Comparison of ENCODE assay signal across 1 cellular context in the genomic region with DNA sequence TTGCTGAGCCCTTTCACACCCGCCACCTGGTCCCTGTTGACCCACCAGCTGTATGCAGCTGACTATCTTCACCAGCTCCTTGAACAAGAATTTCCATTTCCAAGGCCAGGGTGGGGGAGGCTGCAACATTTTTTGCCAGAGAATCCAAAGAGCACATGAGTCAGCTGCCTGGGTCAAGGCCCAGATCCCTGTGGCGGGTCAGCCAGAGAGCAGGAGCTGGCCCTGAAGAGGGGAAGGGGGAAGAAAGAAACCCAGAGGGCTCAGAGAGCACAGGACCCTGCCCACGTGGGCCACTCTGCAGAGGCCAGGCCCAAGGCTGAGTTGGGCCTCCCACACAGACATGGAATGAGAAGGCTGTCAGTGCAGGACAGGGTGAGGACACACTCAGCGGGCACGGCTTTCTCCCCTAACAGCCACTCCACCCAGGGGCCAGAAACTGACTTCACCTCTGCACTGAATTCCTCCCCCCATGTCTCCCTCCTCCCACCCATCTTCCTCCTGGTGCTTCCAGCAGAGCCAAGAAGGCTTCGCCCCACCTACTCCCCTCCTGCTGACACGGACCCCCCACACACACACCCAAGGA.
TF ChIP-seq lines count a peak whose summit lies in the region.

No MANE protein-coding gene starts in this region.

TF ChIP-seq in HepG2, 621 proteins besides CTCF, POLR2A, EP300 and RAD21 (continued from another document):
- TF ChIP-seq BHLHE40 (IDR thresholded peaks at IDR 0.05; ENCODE audit: low read length) (no peak), ZNF501 (CRISPR knock-in tag; IDR thresholded peaks at IDR 0.05) (no peak), CBX5 (CRISPR knock-in tag; IDR thresholded peaks at IDR 0.05; ENCODE audit: borderline replicate concordance) (no peak), HNF4G (IDR thresholded peaks at IDR 0.05; ENCODE audit: borderline replicate concordance, low read depth, low read length) (peak; percentile 55; the same call in 1 of the 2 replicates), HNF4G (CRISPR knock-in tag; IDR thresholded peaks at IDR 0.05; ENCODE audit: borderline replicate concordance, low read depth) (no peak), IKZF1 (IDR thresholded peaks at IDR 0.05) (no peak), ZNF749 (CRISPR knock-in tag; IDR thresholded peaks at IDR 0.05; ENCODE audit: borderline replicate concordance) (no peak), NFKB2 (CRISPR knock-in tag; IDR thresholded peaks at IDR 0.05; ENCODE audit: borderline replicate concordance) (no peak), ZFX (CRISPR knock-in tag; IDR thresholded peaks at IDR 0.05; ENCODE audit: low read depth) (peak; percentile 48; the same call in 1 of the 2 replicates), HMG20B (CRISPR knock-in tag; conservative IDR thresholded peaks at IDR 0.05) (no peak), FOXJ3 (CRISPR knock-in tag; IDR thresholded peaks at IDR 0.05; ENCODE audit: borderline replicate concordance) (no peak), KDM5B (CRISPR knock-in tag; IDR thresholded peaks at IDR 0.05; ENCODE audit: borderline replicate concordance) (peak; percentile 27; the same call in 1 of the 2 replicates)
- TF ChIP-seq, protein P1, sequence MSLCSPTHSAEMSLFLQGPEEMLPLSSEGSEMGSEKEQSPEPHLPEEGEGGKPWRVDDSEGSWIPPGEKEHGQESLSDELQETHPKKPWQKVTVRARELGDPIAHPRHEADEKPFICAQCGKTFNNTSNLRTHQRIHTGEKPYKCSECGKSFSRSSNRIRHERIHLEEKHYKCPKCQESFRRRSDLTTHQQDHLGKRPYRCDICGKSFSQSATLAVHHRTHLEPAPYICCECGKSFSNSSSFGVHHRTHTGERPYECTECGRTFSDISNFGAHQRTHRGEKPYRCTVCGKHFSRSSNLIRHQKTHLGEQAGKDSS (CRISPR knock-in tag; IDR thresholded peaks at IDR 0.05; ENCODE audit: borderline replicate concordance, low read depth) = 0 out of 2 replicates have a peak, but pooled peaks have one; percentile 55
- TF ChIP-seq, protein P2, sequence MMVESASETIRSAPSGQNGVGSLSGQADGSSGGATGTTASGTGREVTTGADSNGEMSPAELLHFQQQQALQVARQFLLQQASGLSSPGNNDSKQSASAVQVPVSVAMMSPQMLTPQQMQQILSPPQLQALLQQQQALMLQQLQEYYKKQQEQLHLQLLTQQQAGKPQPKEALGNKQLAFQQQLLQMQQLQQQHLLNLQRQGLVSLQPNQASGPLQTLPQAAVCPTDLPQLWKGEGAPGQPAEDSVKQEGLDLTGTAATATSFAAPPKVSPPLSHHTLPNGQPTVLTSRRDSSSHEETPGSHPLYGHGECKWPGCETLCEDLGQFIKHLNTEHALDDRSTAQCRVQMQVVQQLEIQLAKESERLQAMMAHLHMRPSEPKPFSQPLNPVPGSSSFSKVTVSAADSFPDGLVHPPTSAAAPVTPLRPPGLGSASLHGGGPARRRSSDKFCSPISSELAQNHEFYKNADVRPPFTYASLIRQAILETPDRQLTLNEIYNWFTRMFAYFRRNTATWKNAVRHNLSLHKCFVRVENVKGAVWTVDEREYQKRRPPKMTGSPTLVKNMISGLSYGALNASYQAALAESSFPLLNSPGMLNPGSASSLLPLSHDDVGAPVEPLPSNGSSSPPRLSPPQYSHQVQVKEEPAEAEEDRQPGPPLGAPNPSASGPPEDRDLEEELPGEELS (CRISPR knock-in tag; IDR thresholded peaks at IDR 0.05) = no peak
- TF ChIP-seq, protein P3, sequence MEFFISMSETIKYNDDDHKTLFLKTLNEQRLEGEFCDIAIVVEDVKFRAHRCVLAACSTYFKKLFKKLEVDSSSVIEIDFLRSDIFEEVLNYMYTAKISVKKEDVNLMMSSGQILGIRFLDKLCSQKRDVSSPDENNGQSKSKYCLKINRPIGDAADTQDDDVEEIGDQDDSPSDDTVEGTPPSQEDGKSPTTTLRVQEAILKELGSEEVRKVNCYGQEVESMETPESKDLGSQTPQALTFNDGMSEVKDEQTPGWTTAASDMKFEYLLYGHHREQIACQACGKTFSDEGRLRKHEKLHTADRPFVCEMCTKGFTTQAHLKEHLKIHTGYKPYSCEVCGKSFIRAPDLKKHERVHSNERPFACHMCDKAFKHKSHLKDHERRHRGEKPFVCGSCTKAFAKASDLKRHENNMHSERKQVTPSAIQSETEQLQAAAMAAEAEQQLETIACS (CRISPR knock-in tag; IDR thresholded peaks at IDR 0.05) = no peak
- TF ChIP-seq, protein P4, sequence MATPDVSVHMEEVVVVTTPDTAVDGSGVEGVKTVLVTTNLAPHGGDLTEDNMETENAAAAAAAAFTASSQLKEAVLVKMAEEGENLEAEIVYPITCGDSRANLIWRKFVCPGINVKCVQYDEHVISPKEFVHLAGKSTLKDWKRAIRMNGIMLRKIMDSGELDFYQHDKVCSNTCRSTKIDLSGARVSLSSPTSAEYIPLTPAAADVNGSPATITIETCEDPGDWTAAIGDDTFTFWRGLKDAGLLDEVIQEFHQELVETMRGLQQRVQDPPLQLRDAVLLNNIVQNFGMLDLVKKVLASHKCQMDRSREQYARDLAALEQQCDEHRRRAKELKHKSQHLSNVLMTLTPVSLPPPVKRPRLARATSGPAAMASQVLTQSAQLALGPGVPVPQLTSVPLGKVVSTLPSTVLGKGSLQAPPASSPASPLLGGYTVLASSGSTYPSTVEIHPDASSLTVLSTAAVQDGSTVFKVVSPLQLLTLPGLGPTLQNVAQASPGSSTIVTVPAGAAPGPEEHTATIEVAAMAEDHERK (CRISPR knock-in tag; IDR thresholded peaks at IDR 0.05; ENCODE audit: low read depth) = no peak
- TF ChIP-seq, protein P5, sequence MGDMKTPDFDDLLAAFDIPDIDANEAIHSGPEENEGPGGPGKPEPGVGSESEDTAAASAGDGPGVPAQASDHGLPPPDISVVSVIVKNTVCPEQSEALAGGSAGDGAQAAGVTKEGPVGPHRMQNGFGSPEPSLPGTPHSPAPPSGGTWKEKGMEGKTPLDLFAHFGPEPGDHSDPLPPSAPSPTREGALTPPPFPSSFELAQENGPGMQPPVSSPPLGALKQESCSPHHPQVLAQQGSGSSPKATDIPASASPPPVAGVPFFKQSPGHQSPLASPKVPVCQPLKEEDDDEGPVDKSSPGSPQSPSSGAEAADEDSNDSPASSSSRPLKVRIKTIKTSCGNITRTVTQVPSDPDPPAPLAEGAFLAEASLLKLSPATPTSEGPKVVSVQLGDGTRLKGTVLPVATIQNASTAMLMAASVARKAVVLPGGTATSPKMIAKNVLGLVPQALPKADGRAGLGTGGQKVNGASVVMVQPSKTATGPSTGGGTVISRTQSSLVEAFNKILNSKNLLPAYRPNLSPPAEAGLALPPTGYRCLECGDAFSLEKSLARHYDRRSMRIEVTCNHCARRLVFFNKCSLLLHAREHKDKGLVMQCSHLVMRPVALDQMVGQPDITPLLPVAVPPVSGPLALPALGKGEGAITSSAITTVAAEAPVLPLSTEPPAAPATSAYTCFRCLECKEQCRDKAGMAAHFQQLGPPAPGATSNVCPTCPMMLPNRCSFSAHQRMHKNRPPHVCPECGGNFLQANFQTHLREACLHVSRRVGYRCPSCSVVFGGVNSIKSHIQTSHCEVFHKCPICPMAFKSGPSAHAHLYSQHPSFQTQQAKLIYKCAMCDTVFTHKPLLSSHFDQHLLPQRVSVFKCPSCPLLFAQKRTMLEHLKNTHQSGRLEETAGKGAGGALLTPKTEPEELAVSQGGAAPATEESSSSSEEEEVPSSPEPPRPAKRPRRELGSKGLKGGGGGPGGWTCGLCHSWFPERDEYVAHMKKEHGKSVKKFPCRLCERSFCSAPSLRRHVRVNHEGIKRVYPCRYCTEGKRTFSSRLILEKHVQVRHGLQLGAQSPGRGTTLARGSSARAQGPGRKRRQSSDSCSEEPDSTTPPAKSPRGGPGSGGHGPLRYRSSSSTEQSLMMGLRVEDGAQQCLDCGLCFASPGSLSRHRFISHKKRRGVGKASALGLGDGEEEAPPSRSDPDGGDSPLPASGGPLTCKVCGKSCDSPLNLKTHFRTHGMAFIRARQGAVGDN (CRISPR knock-in tag; IDR thresholded peaks at IDR 0.05) = peak; percentile 62
